15 cellular contexts compared by ENCODE assay signal in the genomic region with DNA sequence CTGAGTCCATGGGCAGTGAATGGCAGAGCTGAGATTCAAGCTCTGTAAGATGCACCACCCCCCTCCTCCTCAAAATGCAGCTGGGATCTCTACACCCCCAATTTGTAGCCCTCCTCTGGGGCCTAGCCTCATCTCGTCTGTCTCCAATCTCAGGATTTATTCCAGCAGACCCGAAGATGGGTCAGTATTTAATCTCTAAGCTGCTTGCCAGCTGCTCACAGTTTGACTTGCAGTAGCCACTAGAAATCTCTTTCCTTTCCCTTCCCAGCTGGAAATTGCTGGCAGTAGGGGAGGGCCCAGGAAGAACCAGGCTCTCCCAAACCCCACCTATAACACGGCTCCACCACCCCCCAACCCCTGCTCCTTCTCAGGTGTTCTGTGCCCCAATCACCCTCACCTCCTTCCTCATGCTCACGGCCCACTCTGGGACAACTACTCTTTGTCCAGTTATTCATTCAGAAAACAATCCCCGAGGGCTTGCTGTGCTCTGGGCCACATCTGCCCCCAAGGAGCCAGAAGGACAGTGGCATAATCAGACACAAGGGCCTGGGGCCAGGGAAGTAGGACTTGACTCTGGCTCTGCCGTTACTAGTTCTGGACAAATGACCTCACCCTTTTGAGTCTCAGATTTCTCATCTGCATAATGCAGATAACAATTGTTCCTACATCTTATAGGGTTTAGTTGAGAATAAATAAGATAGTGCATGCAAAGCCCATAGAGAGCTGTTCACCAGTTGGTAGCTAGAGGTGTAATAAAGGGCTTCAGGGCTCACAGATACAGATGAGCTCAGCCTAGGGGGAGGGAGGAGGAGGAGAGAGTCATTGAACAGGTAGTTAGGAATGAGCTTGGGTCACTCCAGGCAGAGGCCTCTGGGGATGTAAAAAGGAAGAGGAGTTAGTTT. TPM values are rescaled to one million over a fixed set of nuclear protein-coding genes. Genes with fewer than 3 reads are reported as not detected.
DNase-seq lines count a peak whose midpoint lies in the region; ATAC-seq and TF ChIP-seq lines count a peak whose summit lies in the region.
"Had no signal": no experiment of that assay in that cellular context is flagged by ENCODE, and none has a peak within 500 bp of the region (broad histone marks: within the 10 kb centered on the region; RNA-seq: fewer than 3 reads in every experiment).

No MANE protein-coding gene starts in this region.

- no peaks in the 10 kb centered on the region for H3K9me2 ChIP-seq in GM23248 (ENCODE audit: insufficient read depth)

- H3K36me3 ChIP-seq in GM23248 (ENCODE audit: low read depth) = no peaks in the 10 kb centered on the region

- H3K4me1 ChIP-seq in GM23248 (ENCODE audit: insufficient read depth) = peaks cover 8% of the 10 kb centered on the region

- DNase-seq in GM23248 (peak; percentile 22), NCI-H2196 treated with DMSO at 0.1 percent for 48 hours (lab: John Stamatoyannopoulos, UW; ENCODE audit: unreplicated experiment) (peak; percentile 24), amniotic epithelial cell (ENCODE audit: low read depth) (peak; percentile 34), islet precursor cell (peak; percentile 68), omental fat pad (ENCODE audit: low spot score) (no peak), NCI-H774 (lab: John Stamatoyannopoulos, UW) (no peak)
- no peak for DNase-seq in activated effector memory CD4-positive, alpha-beta T cell treated with Interleukin-2 at 50 U/mL for 16 hours
- DNase-seq: activated naive CD4-positive, alpha-beta T cell treated with Interleukin-2 at 50 U/mL for 16 hours; DMS79; H7; left cardiac atrium; NCI-H1436 treated with DMSO at 0.1 percent for 48 hours had no signal

- WGBS in GM23248 (ENCODE audit: low coverage in 1 of 2, low lambda C conversion rate in 2 of 2, missing lambda C conversion rate in 2 of 2), 2 experiments = 39 to 49% methylated on average over 6 of the region's 6 CpGs

- in situ Hi-C loops in GM23248 (cut with MboI) = no loop called here

- TF ChIP-seq CTCF in omental fat pad (IDR thresholded peaks at IDR 0.05) = no peak

- no peak overlapping the region for H3K4me3 ChIP-seq in GM23248

- no peaks in the 10 kb centered on the region for H3K9me3 ChIP-seq in GM23248 (ENCODE audit: low read depth)

- no peaks in the 10 kb centered on the region for H3K79me2 ChIP-seq in GM23248 (ENCODE audit: insufficient read depth)

- H3K9ac ChIP-seq in GM23248 = no peak overlapping the region

- no peak overlapping the region for H3K27ac ChIP-seq in GM23248
- H3K27ac ChIP-seq: VCaP had no signal

- H4K20me1 ChIP-seq in GM23248 (ENCODE audit: insufficient read depth) = no peaks in the 10 kb centered on the region

- H3K27me3 ChIP-seq in GM23248 (replicated peaks; ENCODE audit: insufficient read depth) = peaks cover 37% of the 10 kb centered on the region

- H3K4me2 ChIP-seq in GM23248 (ENCODE audit: unreplicated experiment) = no peak overlapping the region

- no peaks in the 10 kb centered on the region for H3F3A ChIP-seq in GM23248 (ENCODE audit: insufficient read depth)

- H2AFZ ChIP-seq in GM23248 = no peak overlapping the region

- ATAC-seq in omental fat pad (ENCODE audit: low FRiP score) = no peak
- ATAC-seq: left cardiac atrium had no signal

RNA-seq across cellular contexts. Expression of a gene that starts 1.3 kb away (rescaled TPM):
- total RNA-seq in GM23248 (2014; rRNA removed; shearing (Covaris generic)) = not detected in 2 replicates
- polyA plus RNA-seq in GM23248 (2016; fragmentation: Nextera tagmentation; extraction: Ambion mirVana) = not detected in 2 replicates
- total RNA-seq in omental fat pad = not detected
- total RNA-seq: H7, left cardiac atrium, pulmonary artery endothelial cell, temporal lobe had no signal

RNA-seq across cellular contexts. Expression of a gene that starts 44.2 kb away (rescaled TPM):
- total RNA-seq in GM23248 (2014; rRNA removed; shearing (Covaris generic)) = not detected in 2 replicates
- not detected in 2 replicates for polyA plus RNA-seq in GM23248 (2016; fragmentation: Nextera tagmentation; extraction: Ambion mirVana)
- not detected for total RNA-seq in omental fat pad
- total RNA-seq: H7, left cardiac atrium, pulmonary artery endothelial cell, temporal lobe had no signal

RNA-seq across cellular contexts. Expression of a gene that starts 47.9 kb away (rescaled TPM):
- total RNA-seq in GM23248 (2014; rRNA removed; shearing (Covaris generic)) = 62.5 and 64.4 TPM in 2 replicates
- polyA plus RNA-seq in GM23248 (2016; fragmentation: Nextera tagmentation; extraction: Ambion mirVana) = 30.3 and 30.6 TPM in 2 replicates
- total RNA-seq in omental fat pad = 10 to 100 TPM; 34.1 to 48.2 (median 39.6) TPM

Comparison
In these comparisons a context has a peak if more than half of its experiments do, and no peak if none do; other contexts are left out.
1. DNase-seq: peak in GM23248 (single experiment), NCI-H2196 treated with DMSO at 0.1 percent for 48 hours (single experiment), amniotic epithelial cell (single experiment) and islet precursor cell (single experiment); none in omental fat pad (single experiment), NCI-H774 (single experiment) and activated effector memory CD4-positive, alpha-beta T cell treated with Interleukin-2 at 50 U/mL for 16 hours (single experiment).